ENCODE assay signal across 16 cellular contexts in the genomic region with DNA sequence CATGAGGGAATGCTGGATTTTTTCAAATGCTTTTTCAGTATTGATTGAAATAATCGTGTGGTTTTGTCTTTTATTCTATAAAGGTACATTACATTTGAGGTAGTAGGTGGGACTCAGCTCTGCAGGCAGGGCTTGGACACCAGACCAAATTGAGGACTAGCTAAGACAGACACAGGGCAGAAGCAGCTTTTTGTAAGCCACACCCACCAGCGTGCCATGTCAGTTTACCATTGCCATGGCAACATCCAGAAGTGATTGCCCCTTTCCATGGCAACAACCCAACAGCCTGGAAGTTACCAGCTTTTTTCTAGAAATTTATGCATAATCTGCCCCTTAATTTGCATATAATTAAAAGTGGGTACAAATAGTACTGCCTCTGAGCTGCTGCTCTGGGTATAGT. TPM values are rescaled to one million over a fixed set of nuclear protein-coding genes. Genes with fewer than 3 reads are reported as not detected.
"Had no signal": no experiment of that assay in that cellular context is flagged by ENCODE, and none has a peak within 500 bp of the region (broad histone marks: within the 10 kb centered on the region; RNA-seq: fewer than 3 reads in every experiment).

No MANE protein-coding gene starts in this region.

- H3K36me3 ChIP-seq: colonic mucosa, neutrophil had no signal

- H3K79me2 ChIP-seq: hepatocyte, parathyroid adenoma had no signal

- H3K4me3 ChIP-seq: colonic mucosa, hepatocyte had no signal

- H3K27me3 ChIP-seq: colonic mucosa, hepatocyte, neutrophil had no signal

- H3K9ac ChIP-seq: parathyroid adenoma had no signal

- H3K4me2 ChIP-seq: hepatocyte had no signal

- H3K4me1 ChIP-seq: colonic mucosa, parathyroid adenoma had no signal

- DNase-seq: activated CD4-positive, alpha-beta T cell treated with anti-CD3 and anti-CD28 coated beads, Interleukin-2, amount 10 ng/mL, durations not matched to agents 7 days and 5 days; activated CD4-positive, CD25-positive, alpha-beta regulatory T cell; activated gamma-delta T cell treated with Interleukin-2 at 50 U/mL for 16 hours; activated naive CD8-positive, alpha-beta T cell treated with anti-CD3 and anti-CD28 coated beads for 36 hours; central memory CD4-positive, alpha-beta T cell; colonic mucosa; left colon; stimulated activated CD4-positive, alpha-beta T cell treated with anti-CD3 and anti-CD28 coated beads, Interleukin-1b, Interleukin-23, amount 100 ng/mL, for 48 hours; stimulated activated naive CD8-positive, alpha-beta T cell treated with anti-CD3 and anti-CD28 coated beads, Interleukin-15, amount 100 ng/mL, for 72 hours; T-helper 2 cell had no signal

- H3K27ac ChIP-seq: colonic mucosa, hepatocyte, neutrophil, parathyroid adenoma had no signal

- H2AFZ ChIP-seq: hepatocyte, parathyroid adenoma had no signal

- ATAC-seq: esophagus mucosa; left colon; stimulated activated naive CD8-positive, alpha-beta T cell treated with anti-CD3 and anti-CD28 coated beads, Interleukin-15, amount 100 ng/mL, for 72 hours had no signal

- H3K9me3 ChIP-seq: colonic mucosa, neutrophil had no signal

RNA-seq across cellular contexts. Expression of a gene that starts 23.7 kb away (rescaled TPM):
- total RNA-seq: activated CD4-positive, alpha-beta T cell treated with anti-CD3 and anti-CD28 coated beads, Interleukin-2, amount 10 ng/mL, durations not matched to agents 7 days and 5 days; activated naive CD8-positive, alpha-beta T cell treated with anti-CD3 and anti-CD28 coated beads for 36 hours; glomerular endothelial cell; hepatocyte; lung microvascular endothelial cell had no signal
